In the genomic region with DNA sequence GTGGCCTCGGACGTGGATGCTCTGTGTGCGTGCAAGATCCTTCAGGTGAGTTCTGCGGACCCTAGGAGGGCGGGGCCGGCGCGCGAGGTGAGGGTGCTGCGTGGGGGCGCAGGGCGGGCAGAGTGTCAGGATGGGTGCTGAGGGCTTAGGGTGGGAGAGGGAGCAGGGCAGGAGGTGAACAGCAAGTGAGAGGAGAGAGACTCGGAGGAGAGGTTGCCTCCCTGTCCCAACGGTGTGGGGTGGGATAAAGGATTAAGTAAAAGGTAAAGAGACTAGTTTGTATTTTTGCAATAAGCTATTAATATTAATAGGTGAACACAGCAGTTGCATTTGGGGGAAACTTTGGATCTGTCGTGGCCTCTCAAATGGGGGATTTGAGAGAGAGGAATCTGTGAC, we compare ENCODE assay signal across 8 cellular contexts.
DNase-seq lines count a peak whose midpoint lies in the region; TF ChIP-seq lines count a peak whose summit lies in the region.

No MANE protein-coding gene starts in this region.

- H3K27me3 ChIP-seq in DOHH2 (ENCODE audit: control insufficient read depth, low read length) (no peaks in the 10 kb centered on the region), KMS-11 (ENCODE audit: insufficient read depth, low read depth) (no peaks in the 10 kb centered on the region), duodenal mucosa (ENCODE audit: control insufficient read depth in 1 of 2, insufficient read depth in 2 of 2, low read length in 2 of 2) (no peaks in the 10 kb centered on the region), neutrophil (no peaks in the 10 kb centered on the region)

- H3K4me2 ChIP-seq in DOHH2 (ENCODE audit: low read length) (peak overlapping the region; percentile 90), KMS-11 (peak overlapping the region; percentile 77)

- H3K4me1 ChIP-seq in DOHH2 (ENCODE audit: control insufficient read depth, low read length) (peaks cover 19% of the 10 kb centered on the region), KMS-11 (ENCODE audit: low read depth, poor library complexity, severe bottlenecking) (peaks cover 19% of the 10 kb centered on the region), duodenal mucosa (ENCODE audit: control insufficient read depth in 1 of 2, insufficient read depth in 2 of 2, low read length in 2 of 2) (peaks cover 9 to 17% of the 10 kb centered on the region in 2 donors), neutrophil (ENCODE audit: control insufficient read depth in 1 of 2, insufficient read depth in 1 of 2, low read depth in 1 of 2, low read length in 1 of 2) (peaks cover 25 to 27% of the 10 kb centered on the region in 2 experiments)

- H4K20me1 ChIP-seq in DOHH2 (ENCODE audit: control insufficient read depth, insufficient read depth, low read depth, low read length) (peaks cover 18% of the 10 kb centered on the region; the same call in 1 of the 2 replicates), KMS-11 (ENCODE audit: insufficient read depth) (no peaks in the 10 kb centered on the region; the same call in 1 of the 2 replicates)

- H3K9me3 ChIP-seq in DOHH2 (ENCODE audit: control insufficient read depth, insufficient read depth, low read length): no peaks in the 10 kb centered on the region
- no peaks in the 10 kb centered on the region for H3K9me3 ChIP-seq in duodenal mucosa (ENCODE audit: control insufficient read depth in 1 of 2, low read length in 2 of 2)
- no peaks in the 10 kb centered on the region for H3K9me3 ChIP-seq in neutrophil

- H3K4me3 ChIP-seq in DOHH2 (ENCODE audit: low read length) (peak overlapping the region; percentile 99), KMS-11 (IDR thresholded peaks at IDR 0.05; ENCODE audit: insufficient read depth, low read depth, low read length) (no peak overlapping the region), duodenal mucosa (ENCODE audit: low read depth in 1 of 2, low read length in 2 of 2) (peak overlapping the region; percentile 76 to 90), neutrophil (ENCODE audit: low read depth in 1 of 2, low read length in 1 of 2) (peak overlapping the region; percentile 76 to 85)

- H3F3A ChIP-seq in DOHH2 (ENCODE audit: control insufficient read depth, insufficient read depth): no peaks in the 10 kb centered on the region

- H3K79me2 ChIP-seq in DOHH2 (ENCODE audit: control insufficient read depth, low read length) (peaks cover 73% of the 10 kb centered on the region), KMS-11 (ENCODE audit: insufficient read depth, low read depth) (peaks cover 57% of the 10 kb centered on the region)

- no peaks in the 10 kb centered on the region for H3K9me2 ChIP-seq in DOHH2 (replicated peaks; ENCODE audit: control insufficient read depth, low read length)

- H3K36me3 ChIP-seq in DOHH2 (ENCODE audit: control insufficient read depth, low read length) (peaks cover 66% of the 10 kb centered on the region), KMS-11 (ENCODE audit: insufficient read depth) (0 out of 2 replicates have a peak, but pooled peaks cover 3% of the 10 kb centered on the region), duodenal mucosa (ENCODE audit: control insufficient read depth in 1 of 2, insufficient read depth in 2 of 2, low read length in 2 of 2) (peaks cover 0 to 11% of the 10 kb centered on the region in 2 donors), neutrophil (peaks cover 21% of the 10 kb centered on the region)

- no peak for DNase-seq in kidney tubule cell (ENCODE audit: low spot score)
- DNase-seq in DMS153 treated with DMSO at 0.1 percent for 48 hours (lab: John Stamatoyannopoulos, UW; ENCODE audit: unreplicated experiment): no peak
- DNase-seq in NCI-H187 treated with DMSO at 0.1 percent for 48 hours (lab: John Stamatoyannopoulos, UW): no peak
- DNase-seq in caudate nucleus (lab: John Stamatoyannopoulos, UW): no peak

- H3K27ac ChIP-seq in DOHH2 (ENCODE audit: low read depth, low read length): peak overlapping the region; percentile 82
- H3K27ac ChIP-seq in KMS-11: peak overlapping the region; percentile 98; the same call in 1 of the 2 replicates
- H3K27ac ChIP-seq in duodenal mucosa (ENCODE audit: low read depth, low read length): no peak overlapping the region
- peak overlapping the region; percentile 99 for H3K27ac ChIP-seq in neutrophil
- no peak overlapping the region for H3K27ac ChIP-seq in caudate nucleus (ENCODE audit: low read depth, low read length)

- H3K9ac ChIP-seq in KMS-11: peak overlapping the region; percentile 97; the same call in 1 of the 2 replicates
- peak overlapping the region in 1 of 2 donors; percentile 31 for H3K9ac ChIP-seq in duodenal mucosa (ENCODE audit: low read depth in 1 of 2, low read length in 2 of 2)

- peak overlapping the region; percentile 92 for H2AFZ ChIP-seq in KMS-11 (ENCODE audit: low read depth)

- TF ChIP-seq CTCF in DOHH2 (IDR thresholded peaks at IDR 0.05; ENCODE audit: low read depth, low read length, poor library complexity, severe bottlenecking): no peak
- TF ChIP-seq CTCF in KMS-11 (conservative IDR thresholded peaks at IDR 0.05; ENCODE audit: low read depth, low read length): no peak
- TF ChIP-seq CTCF in neutrophil (IDR thresholded peaks at IDR 0.05): no peak

Comparison
In these comparisons a context has a peak if more than half of its experiments do, and no peak if none do; other contexts are left out.
1. H3K27ac ChIP-seq: peak in DOHH2 (single experiment), KMS-11 (single experiment) and neutrophil (single experiment); none in duodenal mucosa (single experiment) and caudate nucleus (single experiment).